In genomic region chr10:7388149-7388548, GRCh38 we compare ENCODE assay signal across 7 cellular contexts. TPM values are rescaled to one million over a fixed set of nuclear protein-coding genes. Genes with fewer than 3 reads are reported as not detected.
A peak's percentile ranks its signal among the peaks of the same experiment; 100 is the strongest.
DNase-seq lines count a peak whose midpoint lies in the region; ATAC-seq lines count a peak whose summit lies in the region.
"Not testable (repeated sequence)": the region's sequence is repeated elsewhere in the genome, so short reads cannot be mapped to it uniquely, and the experiment has no call there.
"Had no signal": no experiment of that assay in that cellular context is flagged by ENCODE, and none has a peak within 500 bp of the region (broad histone marks: within the 10 kb centered on the region; RNA-seq: fewer than 3 reads in every experiment).

No MANE protein-coding gene starts in this region.

- not testable (repeated sequence) for H3K36me3 ChIP-seq in CD4-positive, alpha-beta memory T cell (ENCODE audit: insufficient read depth, low read length); naive thymus-derived CD4-positive, alpha-beta T cell (ENCODE audit: control insufficient read depth in 2 of 3, insufficient read depth in 3 of 3, low read length in 3 of 3)

- intact Hi-C loops in CD4-positive, alpha-beta memory T cell (cut with micrococcal nuclease): loop anchor here (2.0 kb wide), 1 partner anchor 21 kb away; no protein-coding TSS in a partner anchor
- intact Hi-C loops in activated T-helper 1 cell treated with anti-CD3 and anti-CD28 coated beads, Interleukin-12 subunit alpha, Interleukin-12 subunit beta, Interleukin-2, Interleukin-4 antibody, amounts not matched to agents 30 ng/mL and 10 ng/mL and 1 ng/mL, durations not matched to agents 14 hours and 24 hours and 36 hours (cut with micrococcal nuclease): loop anchor here (2.0 kb wide), 1 partner anchor 21 kb away; no protein-coding TSS in a partner anchor
- intact Hi-C loops in naive thymus-derived CD4-positive, alpha-beta T cell (cut with micrococcal nuclease): loop anchor here in 1 of 2 donors (2.0 to 5.0 kb wide), 2 partner anchors 21 to 116 kb away; no protein-coding TSS in a partner anchor

- H3K27me3 Mint-ChIP-seq in CD4-positive, alpha-beta memory T cell; T-cell; activated CD4-positive, alpha-beta T cell treated with anti-CD3 and anti-CD28 coated beads, Interleukin-2, amount 10 ng/mL, durations not matched to agents 7 days and 5 days; activated T-helper 1 cell treated with anti-CD3 and anti-CD28 coated beads, Interleukin-12 subunit alpha, Interleukin-12 subunit beta, Interleukin-2, Interleukin-4 antibody, amounts not matched to agents 30 ng/mL and 10 ng/mL and 1 ng/mL, durations not matched to agents 14 hours and 24 hours and 36 hours (ENCODE audit: insufficient read depth); activated naive CD8-positive, alpha-beta T cell treated with anti-CD3 and anti-CD28 coated beads, Interleukin-2, amount 50 U/mL, for 24 hours; naive thymus-derived CD4-positive, alpha-beta T cell: not testable (repeated sequence)

- not testable (repeated sequence) for ATAC-seq in T-cell (replicated peaks in 1 of 4); activated naive CD8-positive, alpha-beta T cell treated with anti-CD3 and anti-CD28 coated beads, Interleukin-2, amount 50 U/mL, for 24 hours; naive thymus-derived CD4-positive, alpha-beta T cell

- POLR2A ChIA-PET in CD4-positive, alpha-beta memory T cell (lab: Charles Lee; ENCODE audit: partially characterized antibody): interaction anchor here (0.6 to 0.9 kb wide), 2 partner anchors 17 to 23 kb away, joined by 3 read pairs; no protein-coding TSS in a partner anchor
- POLR2A ChIA-PET in T-cell (lab: Charles Lee): interaction anchor here (0.6 to 1.2 kb wide), 5 partner anchors 23 to 1612 kb away, joined by 3 to 6 read pairs (median 4); partner anchors contain the start of gene SFMBT2 (in 1 of the 2)
- POLR2A ChIA-PET in activated CD4-positive, alpha-beta T cell treated with anti-CD3 and anti-CD28 coated beads, Interleukin-2, amount 10 ng/mL, durations not matched to agents 7 days and 5 days (lab: Charles Lee): not testable (repeated sequence)
- POLR2A ChIA-PET in naive thymus-derived CD4-positive, alpha-beta T cell (lab: Charles Lee): interaction anchor here (0.6 kb wide), 1 partner anchor 74 kb away, joined by 5 read pairs; no protein-coding TSS in a partner anchor

- H3K4me3 ChIP-seq in CD4-positive, alpha-beta memory T cell (ENCODE audit: low read length in 2 of 2); naive thymus-derived CD4-positive, alpha-beta T cell (ENCODE audit: low read length): not testable (repeated sequence)

- not testable (repeated sequence) for H3K27me3 ChIP-seq in CD4-positive, alpha-beta memory T cell (ENCODE audit: insufficient read depth, low read length); naive thymus-derived CD4-positive, alpha-beta T cell (ENCODE audit: control insufficient read depth in 2 of 2, insufficient read depth in 2 of 2, low read length in 2 of 2)

- peaks cover 36% of the 10 kb centered on the region for H3K4me1 ChIP-seq in CD4-positive, alpha-beta memory T cell (ENCODE audit: insufficient read depth, low read length)
- H3K4me1 ChIP-seq in naive thymus-derived CD4-positive, alpha-beta T cell (ENCODE audit: control insufficient read depth in 2 of 2, insufficient read depth in 2 of 2, low read length in 2 of 2): peaks cover 20 to 39% of the 10 kb centered on the region in 2 donors

- peak overlapping the region in 6 of 7 donors; percentile 10 to 94 (median 73) for H3K27ac Mint-ChIP-seq in CD4-positive, alpha-beta memory T cell
- H3K27ac Mint-ChIP-seq in T-cell: peak overlapping the region; percentile 58 to 95
- H3K27ac Mint-ChIP-seq in activated CD4-positive, alpha-beta T cell treated with anti-CD3 and anti-CD28 coated beads, Interleukin-2, amount 10 ng/mL, durations not matched to agents 7 days and 5 days: peak overlapping the region; percentile 95
- H3K27ac Mint-ChIP-seq in activated T-helper 1 cell treated with anti-CD3 and anti-CD28 coated beads, Interleukin-12 subunit alpha, Interleukin-12 subunit beta, Interleukin-2, Interleukin-4 antibody, amounts not matched to agents 30 ng/mL and 10 ng/mL and 1 ng/mL, durations not matched to agents 14 hours and 24 hours and 36 hours: peak overlapping the region; percentile 67
- peak overlapping the region; percentile 58 for H3K27ac Mint-ChIP-seq in activated naive CD8-positive, alpha-beta T cell treated with anti-CD3 and anti-CD28 coated beads, Interleukin-2, amount 50 U/mL, for 24 hours
- H3K27ac Mint-ChIP-seq in naive thymus-derived CD4-positive, alpha-beta T cell: peak overlapping the region; percentile 13 to 94 (median 82)

- CTCF ChIA-PET in CD4-positive, alpha-beta memory T cell (lab: Charles Lee; ENCODE audit: partially characterized antibody): interaction anchor here (1.8 kb wide), 1 partner anchor 468 kb away, joined by 5 read pairs; no protein-coding TSS in a partner anchor
- CTCF ChIA-PET in T-cell (lab: Charles Lee): interaction anchor here in 1 of 2 donors (0.6 kb wide), 1 partner anchor 299 kb away, joined by 3 read pairs; no protein-coding TSS in a partner anchor
- CTCF ChIA-PET in activated CD4-positive, alpha-beta T cell treated with anti-CD3 and anti-CD28 coated beads, Interleukin-2, amount 10 ng/mL, durations not matched to agents 7 days and 5 days (lab: Charles Lee): interaction anchor here (1.5 kb wide), 1 partner anchor 116 kb away, joined by 3 read pairs; no protein-coding TSS in a partner anchor
- CTCF ChIA-PET in naive thymus-derived CD4-positive, alpha-beta T cell (lab: Charles Lee): interaction anchor here (0.6 kb wide), 1 partner anchor 1301 kb away, joined by 3 read pairs; no protein-coding TSS in a partner anchor

- peaks cover 40 to 64% (median 53%) of the 10 kb centered on the region in 4 donors for H3K4me1 Mint-ChIP-seq in CD4-positive, alpha-beta memory T cell
- peaks cover 73 to 84% (median 77%) of the 10 kb centered on the region in 3 donors for H3K4me1 Mint-ChIP-seq in T-cell
- H3K4me1 Mint-ChIP-seq in activated CD4-positive, alpha-beta T cell treated with anti-CD3 and anti-CD28 coated beads, Interleukin-2, amount 10 ng/mL, durations not matched to agents 7 days and 5 days: peaks cover 67% of the 10 kb centered on the region
- H3K4me1 Mint-ChIP-seq in activated T-helper 1 cell treated with anti-CD3 and anti-CD28 coated beads, Interleukin-12 subunit alpha, Interleukin-12 subunit beta, Interleukin-2, Interleukin-4 antibody, amounts not matched to agents 30 ng/mL and 10 ng/mL and 1 ng/mL, durations not matched to agents 14 hours and 24 hours and 36 hours (ENCODE audit: low read depth): peaks cover 53% of the 10 kb centered on the region
- peaks cover 76% of the 10 kb centered on the region for H3K4me1 Mint-ChIP-seq in activated naive CD8-positive, alpha-beta T cell treated with anti-CD3 and anti-CD28 coated beads, Interleukin-2, amount 50 U/mL, for 24 hours
- H3K4me1 Mint-ChIP-seq in naive thymus-derived CD4-positive, alpha-beta T cell: peaks cover 51 to 94% (median 85%) of the 10 kb centered on the region in 7 donors

- not testable (repeated sequence) for H3K36me3 Mint-ChIP-seq in CD4-positive, alpha-beta memory T cell; T-cell; activated naive CD8-positive, alpha-beta T cell treated with anti-CD3 and anti-CD28 coated beads, Interleukin-2, amount 50 U/mL, for 24 hours (ENCODE audit: low read depth)
- H3K36me3 Mint-ChIP-seq in activated CD4-positive, alpha-beta T cell treated with anti-CD3 and anti-CD28 coated beads, Interleukin-2, amount 10 ng/mL, durations not matched to agents 7 days and 5 days (ENCODE audit: low read depth): peaks cover 14% of the 10 kb centered on the region
- peaks cover 15% of the 10 kb centered on the region for H3K36me3 Mint-ChIP-seq in activated T-helper 1 cell treated with anti-CD3 and anti-CD28 coated beads, Interleukin-12 subunit alpha, Interleukin-12 subunit beta, Interleukin-2, Interleukin-4 antibody, amounts not matched to agents 30 ng/mL and 10 ng/mL and 1 ng/mL, durations not matched to agents 14 hours and 24 hours and 36 hours (ENCODE audit: low read depth)
- peaks cover 0 to 14% (median 8%) of the 10 kb centered on the region in 5 donors for H3K36me3 Mint-ChIP-seq in naive thymus-derived CD4-positive, alpha-beta T cell

- H3K9me3 Mint-ChIP-seq in CD4-positive, alpha-beta memory T cell; T-cell; activated CD4-positive, alpha-beta T cell treated with anti-CD3 and anti-CD28 coated beads, Interleukin-2, amount 10 ng/mL, durations not matched to agents 7 days and 5 days; activated T-helper 1 cell treated with anti-CD3 and anti-CD28 coated beads, Interleukin-12 subunit alpha, Interleukin-12 subunit beta, Interleukin-2, Interleukin-4 antibody, amounts not matched to agents 30 ng/mL and 10 ng/mL and 1 ng/mL, durations not matched to agents 14 hours and 24 hours and 36 hours; activated naive CD8-positive, alpha-beta T cell treated with anti-CD3 and anti-CD28 coated beads, Interleukin-2, amount 50 U/mL, for 24 hours; naive thymus-derived CD4-positive, alpha-beta T cell: not testable (repeated sequence)

- H3K9me3 ChIP-seq in CD4-positive, alpha-beta memory T cell (ENCODE audit: control insufficient read depth in 1 of 2, low read length in 2 of 2); naive thymus-derived CD4-positive, alpha-beta T cell (ENCODE audit: control insufficient read depth in 2 of 3, low read length in 3 of 3): not testable (repeated sequence)

- peak overlapping the region in 1 of 8 donors; percentile 66 for H3K4me3 Mint-ChIP-seq in CD4-positive, alpha-beta memory T cell
- peak overlapping the region in 1 of 3 donors; percentile 69 for H3K4me3 Mint-ChIP-seq in T-cell
- H3K4me3 Mint-ChIP-seq in activated CD4-positive, alpha-beta T cell treated with anti-CD3 and anti-CD28 coated beads, Interleukin-2, amount 10 ng/mL, durations not matched to agents 7 days and 5 days: not testable (repeated sequence)
- peak overlapping the region; percentile 37 for H3K4me3 Mint-ChIP-seq in activated T-helper 1 cell treated with anti-CD3 and anti-CD28 coated beads, Interleukin-12 subunit alpha, Interleukin-12 subunit beta, Interleukin-2, Interleukin-4 antibody, amounts not matched to agents 30 ng/mL and 10 ng/mL and 1 ng/mL, durations not matched to agents 14 hours and 24 hours and 36 hours
- H3K4me3 Mint-ChIP-seq in activated naive CD8-positive, alpha-beta T cell treated with anti-CD3 and anti-CD28 coated beads, Interleukin-2, amount 50 U/mL, for 24 hours: peak overlapping the region; percentile 5
- H3K4me3 Mint-ChIP-seq in naive thymus-derived CD4-positive, alpha-beta T cell: peak overlapping the region in 5 of 10 donors; percentile 39 to 84 (median 72)

- H3K27ac ChIP-seq in CD4-positive, alpha-beta memory T cell (ENCODE audit: low read depth, low read length); naive thymus-derived CD4-positive, alpha-beta T cell (ENCODE audit: low read depth, low read length): not testable (repeated sequence)

- DNase-seq in CD4-positive, alpha-beta memory T cell; T-cell; activated CD4-positive, alpha-beta T cell treated with anti-CD3 and anti-CD28 coated beads, Interleukin-2, amount 10 ng/mL, durations not matched to agents 7 days and 5 days; activated T-helper 1 cell treated with anti-CD3 and anti-CD28 coated beads, Interleukin-12 subunit alpha, Interleukin-12 subunit beta, Interleukin-2, Interleukin-4 antibody, amounts not matched to agents 30 ng/mL and 10 ng/mL and 1 ng/mL, durations not matched to agents 14 hours and 24 hours and 36 hours (ENCODE audit: low spot score); activated naive CD8-positive, alpha-beta T cell treated with anti-CD3 and anti-CD28 coated beads, Interleukin-2, amount 50 U/mL, for 24 hours; naive thymus-derived CD4-positive, alpha-beta T cell: not testable (repeated sequence)

RNA-seq across cellular contexts. Expression of gene SFMBT2, which starts 22.7 kb away (rescaled TPM):
- 10 to 100 TPM; 20.0 to 22.3 TPM for total RNA-seq in CD4-positive, alpha-beta memory T cell
- polyA plus RNA-seq in CD4-positive, alpha-beta memory T cell: 1 to 10 TPM; 1.7 to 3.3 TPM
- total RNA-seq in T-cell: 10 to 100 TPM; 32.7 to 38.3 (median 36.8) TPM
- total RNA-seq in activated CD4-positive, alpha-beta T cell treated with anti-CD3 and anti-CD28 coated beads, Interleukin-2, amount 10 ng/mL, durations not matched to agents 7 days and 5 days: 10 to 100 TPM; 31.9 to 32.3 TPM
- total RNA-seq in activated T-helper 1 cell treated with anti-CD3 and anti-CD28 coated beads, Interleukin-12 subunit alpha, Interleukin-12 subunit beta, Interleukin-2, Interleukin-4 antibody, amounts not matched to agents 30 ng/mL and 10 ng/mL and 1 ng/mL, durations not matched to agents 14 hours and 24 hours and 36 hours: 38.3 and 39.1 TPM in 2 replicates
- total RNA-seq in naive thymus-derived CD4-positive, alpha-beta T cell: 10 to 100 TPM; 38.6 to 50.9 (median 40.9) TPM
- polyA plus RNA-seq in naive thymus-derived CD4-positive, alpha-beta T cell: 1 to 10 TPM; 7.4 to 8.1 TPM
- total RNA-seq: Caco-2 had no signal
